1 cellular context compared by ENCODE assay signal in the genomic region with DNA sequence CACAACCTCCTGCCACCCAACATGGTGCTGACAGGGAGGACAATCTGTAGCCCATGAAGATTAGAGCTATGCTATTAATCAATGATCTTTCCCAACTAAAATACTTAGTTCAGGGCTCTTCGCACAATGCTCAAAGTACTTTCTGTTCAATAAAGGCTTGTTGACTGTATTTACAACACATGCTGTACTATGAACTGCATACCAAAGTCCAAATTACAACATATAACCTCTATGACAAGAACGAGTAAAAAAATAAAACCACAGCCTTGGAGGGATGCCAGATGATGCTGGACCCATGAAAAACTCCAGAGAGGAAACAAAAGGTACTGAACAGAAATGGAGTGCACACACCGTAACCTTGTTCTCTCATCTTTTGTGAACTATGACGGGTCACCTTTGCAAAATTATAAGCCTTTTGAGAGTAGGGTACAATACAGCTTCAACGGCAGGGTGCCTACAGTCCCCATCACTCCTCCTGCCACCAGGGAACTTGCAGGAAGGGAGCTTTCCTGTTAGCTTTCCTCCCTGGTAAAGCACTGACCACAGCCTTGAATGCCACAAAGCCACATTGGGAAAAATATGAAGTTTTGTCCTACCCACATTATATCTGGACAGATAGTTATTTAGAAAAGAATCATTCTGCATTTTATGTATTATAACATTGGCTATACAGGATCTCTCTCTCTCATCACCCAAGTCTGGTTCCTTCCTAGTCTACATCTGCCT.
TF ChIP-seq lines count a peak whose summit lies in the region.

No MANE protein-coding gene starts in this region.

TF ChIP-seq in GM23338, 12 proteins besides CTCF, POLR2A, EP300 and RAD21 (continued from another document):
- TF ChIP-seq NANOG (IDR thresholded peaks at IDR 0.05; ENCODE audit: borderline replicate concordance) (no peak), EZH2 (IDR thresholded peaks at IDR 0.05; ENCODE audit: low read depth, unreplicated experiment) (no peak), ZNF331 (CRISPR knock-in tag; IDR thresholded peaks at IDR 0.05; ENCODE audit: low read depth) (no peak)
- TF ChIP-seq, protein P1, sequence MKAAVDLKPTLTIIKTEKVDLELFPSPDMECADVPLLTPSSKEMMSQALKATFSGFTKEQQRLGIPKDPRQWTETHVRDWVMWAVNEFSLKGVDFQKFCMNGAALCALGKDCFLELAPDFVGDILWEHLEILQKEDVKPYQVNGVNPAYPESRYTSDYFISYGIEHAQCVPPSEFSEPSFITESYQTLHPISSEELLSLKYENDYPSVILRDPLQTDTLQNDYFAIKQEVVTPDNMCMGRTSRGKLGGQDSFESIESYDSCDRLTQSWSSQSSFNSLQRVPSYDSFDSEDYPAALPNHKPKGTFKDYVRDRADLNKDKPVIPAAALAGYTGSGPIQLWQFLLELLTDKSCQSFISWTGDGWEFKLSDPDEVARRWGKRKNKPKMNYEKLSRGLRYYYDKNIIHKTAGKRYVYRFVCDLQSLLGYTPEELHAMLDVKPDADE (IDR thresholded peaks at IDR 0.05) = no peak
